Comparison of ENCODE assay signal across 8 cellular contexts in genomic region chrX:79366888-79367749, GRCh38. TPM values are rescaled to one million over a fixed set of nuclear protein-coding genes. Genes with fewer than 3 reads are reported as not detected.
DNase-seq lines count a peak whose midpoint lies in the region; ATAC-seq and TF ChIP-seq lines count a peak whose summit lies in the region.

TSS of gene ITM2A (minus strand) at chrX:79367334. CDS start at chrX:79367215, 119 bp downstream.

- peak within 1 kb of the TSS; percentile 65 for H3K27ac ChIP-seq in suprapubic skin

- CTCF ChIA-PET in activated CD8-positive, alpha-beta memory T cell treated with anti-CD3 and anti-CD28 coated beads for 36 hours (lab: Charles Lee) = no interaction called here

- TF ChIP-seq EP300 in suprapubic skin (IDR thresholded peaks at IDR 0.05) = no peak

- H3K27me3 ChIP-seq in suprapubic skin = no peaks in the 10 kb centered on the region

- WGBS in suprapubic skin = 28% methylated on average over 25 of the region's 38 CpGs

- H3K36me3 ChIP-seq in suprapubic skin = no peaks in the 10 kb centered on the region

- ATAC-seq in HG03521 (IDR thresholded peaks at IDR 0.05; ENCODE audit: unreplicated experiment) = peak; percentile 76

- H3K4me1 ChIP-seq in suprapubic skin = no peaks in the 10 kb centered on the region

- TF ChIP-seq CTCF in epithelial cell of proximal tubule (conservative IDR thresholded peaks at IDR 0.05; ENCODE audit: low read depth, low read length) (no peak), suprapubic skin (IDR thresholded peaks at IDR 0.05) (no peak)

- DNase-seq in NCI-H748 (lab: John Stamatoyannopoulos, UW; ENCODE audit: unreplicated experiment) (peak; percentile 8), NCI-H748 treated with DMSO at 0.1 percent for 48 hours (lab: John Stamatoyannopoulos, UW) (no peak), epithelial cell of proximal tubule (ENCODE audit: low read depth) (no peak), occipital lobe (lab: John Stamatoyannopoulos, UW) (peak; percentile 29), suprapubic skin (ENCODE audit: low spot score in 2 of 2) (peak; percentile 61 to 71), NCI-H1092 treated with DMSO at 0.1 percent for 48 hours (lab: John Stamatoyannopoulos, UW) (no peak)

- H3K4me3 ChIP-seq in epithelial cell of proximal tubule (ENCODE audit: low read depth, low read length) (peak within 1 kb of the TSS; percentile 49), suprapubic skin (peak within 1 kb of the TSS; percentile 54)

- POLR2A ChIA-PET in activated CD8-positive, alpha-beta memory T cell treated with anti-CD3 and anti-CD28 coated beads for 36 hours (lab: Charles Lee) = interaction anchor here (0.6 to 1.2 kb wide), 2 partner anchors 44 to 46 kb away, joined by 5 read pairs; no protein-coding TSS in a partner anchor

- no peak for TF ChIP-seq POLR2A in suprapubic skin (IDR thresholded peaks at IDR 0.05)

- H3K9me3 ChIP-seq in suprapubic skin = no peaks in the 10 kb centered on the region

RNA-seq across cellular contexts. Expression of gene ITM2A, which starts in this region (rescaled TPM):
- 100 to 1,000 TPM in 1 of 2 experiments, 10 to 100 TPM in 1; 94.5 to 102 TPM for total RNA-seq in activated CD8-positive, alpha-beta memory T cell treated with anti-CD3 and anti-CD28 coated beads for 36 hours
- total RNA-seq in epithelial cell of proximal tubule (0.72 and 6.3 TPM in 2 replicates), occipital lobe (64.3 TPM), suprapubic skin (10 to 100 TPM; 23.4 to 45.1 (median 27.2) TPM)

Comparison
In these comparisons a context has a peak if more than half of its experiments do, and no peak if none do; other contexts are left out.
1. DNase-seq: peak in NCI-H748 (single experiment), occipital lobe (single experiment) and suprapubic skin (2 of 2); none in NCI-H748 treated with DMSO at 0.1 percent for 48 hours (single experiment), epithelial cell of proximal tubule (single experiment) and NCI-H1092 treated with DMSO at 0.1 percent for 48 hours (single experiment).